In the genomic region with DNA sequence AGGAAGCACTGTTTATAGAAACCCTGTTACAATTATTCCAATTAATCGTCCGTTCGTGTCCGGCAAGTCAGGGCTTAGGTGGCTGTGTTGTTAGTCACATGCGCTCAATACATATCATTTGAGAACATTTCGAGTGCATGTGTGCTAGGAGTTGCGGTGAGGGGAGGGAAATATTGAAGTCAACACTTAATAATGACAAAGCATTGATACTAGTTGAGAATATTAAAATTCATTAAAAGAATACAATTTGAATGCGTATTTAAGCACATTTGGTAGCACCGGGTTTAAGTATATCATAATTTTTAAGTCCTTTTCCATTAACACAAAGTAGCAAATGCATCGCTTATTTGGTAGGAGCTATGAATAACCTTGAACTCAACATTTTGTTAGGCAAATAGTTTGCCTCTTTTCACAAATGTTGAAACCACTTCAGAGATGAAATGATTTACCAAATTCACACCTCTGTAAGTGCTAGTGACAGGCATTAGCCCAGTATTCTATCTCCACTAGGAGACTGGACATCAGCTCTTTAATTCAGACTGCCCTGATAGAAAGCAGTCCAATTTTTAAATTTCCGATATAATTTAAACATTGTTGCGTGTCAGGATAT, we compare ENCODE assay signal across 8 cellular contexts. TPM values are rescaled to one million over a fixed set of nuclear protein-coding genes. Genes with fewer than 3 reads are reported as not detected.
DNase-seq lines count a peak whose midpoint lies in the region; ATAC-seq and TF ChIP-seq lines count a peak whose summit lies in the region.

No MANE protein-coding gene starts in this region.

- intact Hi-C loops in mammary epithelial cell (cut with micrococcal nuclease): loop anchor here (1.0 to 2.0 kb wide), 2 partner anchors 83 to 196 kb away; no protein-coding TSS in a partner anchor

- TF ChIP-seq CTCF in AG04449 (IDR thresholded peaks at IDR 0.05; ENCODE audit: insufficient read depth, low read length, missing control alignments) (no peak), HL-60 (IDR thresholded peaks at IDR 0.05; ENCODE audit: insufficient read depth, low read length) (no peak), mammary epithelial cell (conservative IDR thresholded peaks at IDR 0.05 in 1 of 2, IDR thresholded peaks at IDR 0.05 in 1 of 2; ENCODE audit: extremely low read depth in 1 of 2, insufficient read depth in 1 of 2, low read depth in 1 of 2, low read length in 2 of 2) (no peak)

- peaks cover 20% of the 10 kb centered on the region for H4K20me1 ChIP-seq in mammary epithelial cell (ENCODE audit: insufficient read depth, low read length)

- dilution Hi-C loops in mammary epithelial cell (cut with HindIII; ENCODE audit: low sequenced_read_pairs): no loop called here

- 19% methylated on average over 12 of the region's 12 CpGs for WGBS in mammary epithelial cell (ENCODE audit: low coverage, missing lambda C conversion rate)

- H3K9me3 ChIP-seq in mammary epithelial cell (replicated peaks; ENCODE audit: insufficient read depth, low read length) (no peaks in the 10 kb centered on the region), mucosa of stomach (ENCODE audit: control insufficient read depth, low read length) (no peaks in the 10 kb centered on the region)

- POLR2A ChIA-PET in AG04449 (lab: Yijun Ruan, JAX): interaction anchor here (1.2 kb wide), 1 partner anchor 32 kb away, joined by 3 read pairs; no protein-coding TSS in a partner anchor

- in situ Hi-C loops in mammary epithelial cell (cut with MboI; ENCODE audit: low sequenced_read_pairs in 2 of 2): no loop called here

- H3K4me2 ChIP-seq in mammary epithelial cell (ENCODE audit: insufficient read depth, low read depth, low read length): peak overlapping the region; percentile 93

- BruUV-seq in mammary epithelial cell (replicated peaks; lab: Mats Ljungman, UMichigan): TSS peak; percentile 79

- H3K4me1 ChIP-seq in mammary epithelial cell (ENCODE audit: insufficient read depth, low read length) (peaks cover 15% of the 10 kb centered on the region), mucosa of stomach (ENCODE audit: control insufficient read depth, insufficient read depth, low read length) (peaks cover 4% of the 10 kb centered on the region)

- no peak for DNase-seq in AG04449 (ENCODE audit: low read depth, low spot score)
- DNase-seq in HL-60 (ENCODE audit: low read depth in 1 of 2, low spot score in 1 of 2): no peak
- DNase-seq in mammary epithelial cell: no peak
- no peak for DNase-seq in GM19238 (ENCODE audit: insufficient read length, low spot score)
- no peak for DNase-seq in stimulated activated naive CD4-positive, alpha-beta T cell (lab: John Stamatoyannopoulos, UW)

- CTCF ChIA-PET in AG04449 (lab: Yijun Ruan, JAX) (interaction anchor here (1.3 to 6.8 kb wide), 4 partner anchors 12 to 84 kb away, joined by 4 to 35 read pairs (median 10); no protein-coding TSS in a partner anchor), mammary epithelial cell (lab: Charles Lee; ENCODE audit: low non-redundant PET) (interaction anchor here (0.5 kb wide), 1 partner anchor 49 kb away, joined by 7 read pairs; no protein-coding TSS in a partner anchor)

- H3K4me3 ChIP-seq in AG04449 (ENCODE audit: low read depth, low read length) (peak overlapping the region; percentile 91), HL-60 (replicated peaks; ENCODE audit: insufficient read depth, low read length) (peak overlapping the region; percentile 92), mammary epithelial cell (replicated peaks in 1 of 3; ENCODE audit: insufficient read depth in 1 of 3, low read depth in 2 of 3, low read length in 3 of 3) (peak overlapping the region; percentile 83 to 99 (median 93)), mucosa of stomach (ENCODE audit: low read length) (peak overlapping the region; percentile 91)

- no peak for ATAC-seq in HG02759 (IDR thresholded peaks at IDR 0.05; ENCODE audit: unreplicated experiment)
- no peak for ATAC-seq in GM21526 (IDR thresholded peaks at IDR 0.05; ENCODE audit: low FRiP score, unreplicated experiment)

- peak overlapping the region; percentile 98 for H2AFZ ChIP-seq in mammary epithelial cell (ENCODE audit: low read depth, low read length)

- H3K36me3 ChIP-seq in mammary epithelial cell (ENCODE audit: insufficient read depth, low read length) (peaks cover 2% of the 10 kb centered on the region), mucosa of stomach (ENCODE audit: control insufficient read depth, insufficient read depth, low read length) (no peaks in the 10 kb centered on the region)

- H3K9ac ChIP-seq in mammary epithelial cell (ENCODE audit: insufficient read depth, low read length): peak overlapping the region; percentile 98
- peak overlapping the region; percentile 82 for H3K9ac ChIP-seq in mucosa of stomach (ENCODE audit: low read length)

- H3K79me2 ChIP-seq in mammary epithelial cell (ENCODE audit: insufficient read depth, low read length): peaks cover 42% of the 10 kb centered on the region

- H3K27ac ChIP-seq in HL-60 (replicated peaks) (peak overlapping the region; percentile 96), mammary epithelial cell (ENCODE audit: insufficient read depth, low read depth, low read length) (peak overlapping the region; percentile 94)

- H3K27me3 ChIP-seq in HL-60 (ENCODE audit: insufficient read depth, poor library complexity, severe bottlenecking) (no peaks in the 10 kb centered on the region), mammary epithelial cell (ENCODE audit: insufficient read depth, low read length) (no peaks in the 10 kb centered on the region), mucosa of stomach (ENCODE audit: control insufficient read depth, insufficient read depth, low read length) (no peaks in the 10 kb centered on the region)

RNA-seq across cellular contexts. Expression of a gene that starts 1.1 kb away (rescaled TPM):
- 100 to 1,000 TPM; 166 to 276 TPM for total RNA-seq in mammary epithelial cell
- 229 TPM for polyA plus RNA-seq in mammary epithelial cell
- polyA minus RNA-seq in mammary epithelial cell: 119 TPM
